38 cellular contexts compared by ENCODE assay signal in the genomic region with DNA sequence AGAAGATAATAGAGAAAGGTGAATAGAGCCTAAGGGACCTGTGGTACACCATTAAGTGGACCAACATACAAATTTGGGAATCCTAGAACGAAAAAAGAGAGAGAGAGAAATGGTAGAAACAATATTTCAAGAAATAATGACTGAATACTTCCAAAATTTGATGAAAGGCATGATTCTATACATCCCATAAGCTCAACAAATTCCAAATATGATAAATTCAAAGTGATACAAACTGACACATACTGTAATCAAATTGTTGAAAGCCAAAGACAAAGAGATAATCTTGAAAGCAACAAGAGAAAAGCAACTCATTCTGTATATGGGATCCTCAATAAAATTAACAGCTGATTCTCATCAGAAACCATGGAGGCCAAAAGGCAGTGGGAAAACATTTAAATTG. TPM values are rescaled to one million over a fixed set of nuclear protein-coding genes. Genes with fewer than 3 reads are reported as not detected.
"Had no signal": no experiment of that assay in that cellular context is flagged by ENCODE, and none has a peak within 500 bp of the region (broad histone marks: within the 10 kb centered on the region; RNA-seq: fewer than 3 reads in every experiment).

No MANE protein-coding gene starts in this region.

- DNase-seq: activated effector memory CD4-positive, alpha-beta T cell treated with anti-CD3 and anti-CD28 coated beads, Interleukin-2, amount 50 U/mL, for 16 hours; activated effector memory CD4-positive, alpha-beta T cell treated with Interleukin-2 at 50 U/mL for 16 hours; activated gamma-delta T cell; activated gamma-delta T cell treated with Interleukin-2 at 50 U/mL for 16 hours; activated naive CD4-positive, alpha-beta T cell; activated naive CD4-positive, alpha-beta T cell treated with anti-CD3 and anti-CD28 coated beads for 36 hours; activated naive CD4-positive, alpha-beta T cell treated with anti-CD3 and anti-CD28 coated beads, Interleukin-2, amount 10 ng/mL, durations not matched to agents 7 days and 5 days; activated naive CD4-positive, alpha-beta T cell treated with anti-CD3 and anti-CD28 coated beads, Interleukin-2, amount 50 U/mL, for 16 hours; activated naive CD4-positive, alpha-beta T cell treated with Interleukin-2 at 50 U/mL for 16 hours; activated naive CD8-positive, alpha-beta T cell treated with anti-CD3 and anti-CD28 coated beads for 36 hours; activated naive CD8-positive, alpha-beta T cell treated with anti-CD3 and anti-CD28 coated beads, Interleukin-2, amount 10 ng/mL, durations not matched to agents 7 days and 5 days; activated naive CD8-positive, alpha-beta T cell treated with anti-CD3 and anti-CD28 coated beads, Interleukin-2, amount 50 U/mL, for 24 hours; activated T-cell treated with anti-CD3 and anti-CD28 coated beads, Interleukin-2, amount 50 U/mL, for 1 hour; activated T-cell treated with anti-CD3 and anti-CD28 coated beads, Interleukin-2, amount 50 U/mL, for 4 hours; activated T-cell treated with anti-CD3 and anti-CD28 coated beads, Interleukin-2, amount 50 U/mL, for 48 hours; activated T-cell treated with anti-CD3 and anti-CD28 coated beads, Interleukin-2, amount 50 U/mL, for 72 hours; adrenal gland; amniotic stem cell; amygdala; anterior cingulate cortex; aorta; body of pancreas; brain microvascular endothelial cell; caudate nucleus; central memory CD4-positive, alpha-beta T cell; cerebellar nuclear complex had no signal

- ATAC-seq: activated naive CD4-positive, alpha-beta T cell treated with anti-CD3 and anti-CD28 coated beads, Interleukin-2, amount 50 U/mL, for 72 hours; activated naive CD8-positive, alpha-beta T cell treated with anti-CD3 and anti-CD28 coated beads, Interleukin-2, amount 50 U/mL, for 24 hours; activated T-cell treated with anti-CD3 and anti-CD28 coated beads, Interleukin-2, amount 50 U/mL, for 4 hours; activated T-cell treated with anti-CD3 and anti-CD28 coated beads, Interleukin-2, amount 50 U/mL, for 72 hours; activated T-helper 17 cell treated with anti-CD3 and anti-CD28 coated beads, Interleukin-2, amount 50 U/mL, for 72 hours; body of pancreas had no signal

- H3K9me3 ChIP-seq: adrenal gland, body of pancreas had no signal

- FAIRE-seq: bronchial epithelial cell had no signal

- H3K4me1 Mint-ChIP-seq: activated naive CD4-positive, alpha-beta T cell treated with anti-CD3 and anti-CD28 coated beads, Interleukin-2, amount 10 ng/mL, durations not matched to agents 7 days and 5 days; activated naive CD4-positive, alpha-beta T cell treated with anti-CD3 and anti-CD28 coated beads, Interleukin-2, amount 50 U/mL, for 24 hours; activated naive CD8-positive, alpha-beta T cell treated with anti-CD3 and anti-CD28 coated beads for 36 hours; activated naive CD8-positive, alpha-beta T cell treated with anti-CD3 and anti-CD28 coated beads, Interleukin-2, amount 10 ng/mL, durations not matched to agents 7 days and 5 days; activated naive CD8-positive, alpha-beta T cell treated with anti-CD3 and anti-CD28 coated beads, Interleukin-2, amount 50 U/mL, for 24 hours; activated T-helper 17 cell treated with anti-CD3 and anti-CD28 coated beads, Interleukin-2, amount 50 U/mL, for 72 hours; brain; central memory CD8-positive, alpha-beta T cell had no signal

- H3K9me3 Mint-ChIP-seq: activated T-helper 17 cell treated with anti-CD3 and anti-CD28 coated beads, Interleukin-2, amount 50 U/mL, for 72 hours had no signal

- H3K36me3 Mint-ChIP-seq: activated naive CD8-positive, alpha-beta T cell treated with anti-CD3 and anti-CD28 coated beads, Interleukin-2, amount 10 ng/mL, durations not matched to agents 7 days and 5 days; brain had no signal

- H3K27ac Mint-ChIP-seq: activated naive CD4-positive, alpha-beta T cell treated with anti-CD3 and anti-CD28 coated beads for 36 hours; activated naive CD4-positive, alpha-beta T cell treated with anti-CD3 and anti-CD28 coated beads, Interleukin-2, amount 10 ng/mL, durations not matched to agents 7 days and 5 days; activated naive CD4-positive, alpha-beta T cell treated with anti-CD3 and anti-CD28 coated beads, Interleukin-2, amount 50 U/mL, for 24 hours; activated naive CD4-positive, alpha-beta T cell treated with anti-CD3 and anti-CD28 coated beads, Interleukin-2, amount 50 U/mL, for 72 hours; activated naive CD8-positive, alpha-beta T cell; activated naive CD8-positive, alpha-beta T cell treated with anti-CD3 and anti-CD28 coated beads for 36 hours; activated naive CD8-positive, alpha-beta T cell treated with anti-CD3 and anti-CD28 coated beads, Interleukin-2, amount 10 ng/mL, durations not matched to agents 7 days and 5 days; activated naive CD8-positive, alpha-beta T cell treated with anti-CD3 and anti-CD28 coated beads, Interleukin-2, amount 50 U/mL, for 24 hours; activated T-cell treated with anti-CD3 and anti-CD28 coated beads, Interleukin-2, amount 50 U/mL, for 72 hours; activated T-helper 1 cell treated with anti-CD3 and anti-CD28 coated beads, Interleukin-12 subunit alpha, Interleukin-12 subunit beta, Interleukin-2, Interleukin-4 antibody, amounts not matched to agents 30 ng/mL and 10 ng/mL and 1 ng/mL, durations not matched to agents 14 hours and 24 hours and 36 hours; activated T-helper 17 cell treated with anti-CD3 and anti-CD28 coated beads, Interleukin-2, amount 50 U/mL, for 72 hours; activated T-helper 2 cell treated with anti-CD3 and anti-CD28 coated beads, Interferon-gamma antibody, Interleukin-2, Interleukin-4, amounts not matched to agents 10 μg/mL and 5 μg/mL and 100 μg/mL, durations not matched to agents 14 hours and 24 hours and 36 hours; brain had no signal

- H3K27me3 Mint-ChIP-seq: activated naive CD4-positive, alpha-beta T cell treated with anti-CD3 and anti-CD28 coated beads, Interleukin-2, amount 10 ng/mL, durations not matched to agents 7 days and 5 days; activated naive CD4-positive, alpha-beta T cell treated with anti-CD3 and anti-CD28 coated beads, Interleukin-2, amount 50 U/mL, for 24 hours; activated naive CD8-positive, alpha-beta T cell; activated naive CD8-positive, alpha-beta T cell treated with anti-CD3 and anti-CD28 coated beads for 36 hours; activated naive CD8-positive, alpha-beta T cell treated with anti-CD3 and anti-CD28 coated beads, Interleukin-2, amount 10 ng/mL, durations not matched to agents 7 days and 5 days; activated naive CD8-positive, alpha-beta T cell treated with anti-CD3 and anti-CD28 coated beads, Interleukin-2, amount 50 U/mL, for 24 hours; activated T-helper 17 cell treated with anti-CD3 and anti-CD28 coated beads, Interleukin-2, amount 50 U/mL, for 72 hours; brain; central memory CD8-positive, alpha-beta T cell had no signal

- H3K4me3 ChIP-seq: adrenal gland, ascending aorta, body of pancreas, breast epithelium, cardiac muscle cell had no signal

- H3K27me3 ChIP-seq: adrenal gland, ascending aorta, body of pancreas, brain microvascular endothelial cell, cardiac muscle cell had no signal

- H3K36me3 ChIP-seq: adrenal gland, ascending aorta, brain microvascular endothelial cell, breast epithelium, cardiac muscle cell had no signal

- H3K27ac ChIP-seq: adrenal gland, ascending aorta, body of pancreas, brain microvascular endothelial cell, breast epithelium, cardiac muscle cell had no signal

- H3K4me3 Mint-ChIP-seq: activated naive CD4-positive, alpha-beta T cell treated with anti-CD3 and anti-CD28 coated beads for 36 hours; activated naive CD4-positive, alpha-beta T cell treated with anti-CD3 and anti-CD28 coated beads, Interleukin-2, amount 10 ng/mL, durations not matched to agents 7 days and 5 days; activated naive CD4-positive, alpha-beta T cell treated with anti-CD3 and anti-CD28 coated beads, Interleukin-2, amount 50 U/mL, for 24 hours; activated naive CD8-positive, alpha-beta T cell; activated naive CD8-positive, alpha-beta T cell treated with anti-CD3 and anti-CD28 coated beads for 36 hours; activated naive CD8-positive, alpha-beta T cell treated with anti-CD3 and anti-CD28 coated beads, Interleukin-2, amount 10 ng/mL, durations not matched to agents 7 days and 5 days; activated naive CD8-positive, alpha-beta T cell treated with anti-CD3 and anti-CD28 coated beads, Interleukin-2, amount 50 U/mL, for 24 hours; activated T-cell treated with anti-CD3 and anti-CD28 coated beads, Interleukin-2, amount 50 U/mL, for 4 hours; activated T-cell treated with anti-CD3 and anti-CD28 coated beads, Interleukin-2, amount 50 U/mL, for 72 hours; activated T-helper 1 cell treated with anti-CD3 and anti-CD28 coated beads, Interleukin-12 subunit alpha, Interleukin-12 subunit beta, Interleukin-2, Interleukin-4 antibody, amounts not matched to agents 30 ng/mL and 10 ng/mL and 1 ng/mL, durations not matched to agents 14 hours and 24 hours and 36 hours; activated T-helper 17 cell treated with anti-CD3 and anti-CD28 coated beads, Interleukin-2, amount 50 U/mL, for 72 hours; brain; central memory CD8-positive, alpha-beta T cell had no signal

- H3K4me1 ChIP-seq: adrenal gland, ascending aorta, body of pancreas, breast epithelium had no signal

RNA-seq across cellular contexts. Expression of gene ZC3H12B, which starts 37.8 kb away (rescaled TPM):
- total RNA-seq: bronchial epithelial cell had no signal
